ENCODE assay signal across 18 cellular contexts in the genomic region with DNA sequence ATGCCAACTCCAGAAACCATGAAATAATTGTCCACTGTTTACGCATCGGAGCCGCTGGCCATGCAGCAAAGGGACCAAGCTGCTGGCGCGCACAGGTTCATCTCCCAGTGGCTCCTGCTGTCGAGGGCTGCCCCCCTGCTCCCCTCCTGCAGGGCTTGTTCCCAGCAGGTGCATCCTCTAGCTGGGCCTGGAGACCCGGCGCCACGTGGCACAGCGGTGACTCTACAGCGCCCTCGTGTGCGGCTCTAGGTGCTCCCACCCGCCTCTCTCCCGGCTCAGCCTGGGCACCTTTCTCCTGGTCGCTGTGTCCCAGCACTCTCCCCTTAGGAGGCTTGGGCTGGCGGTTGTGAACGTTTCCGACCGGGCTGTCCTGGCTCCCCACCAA. TPM values are rescaled to one million over a fixed set of nuclear protein-coding genes. Genes with fewer than 3 reads are reported as not detected.
"Had no signal": no experiment of that assay in that cellular context is flagged by ENCODE, and none has a peak within 500 bp of the region (broad histone marks: within the 10 kb centered on the region; RNA-seq: fewer than 3 reads in every experiment).

No MANE protein-coding gene starts in this region.

- FAIRE-seq: small intestine, TTC549 had no signal

- H3K4me3 Mint-ChIP-seq: activated naive CD8-positive, alpha-beta T cell; activated T-cell treated with anti-CD3 and anti-CD28 coated beads, Interleukin-2, amount 50 U/mL, for 4 hours; mesothelial cell of epicardium; stimulated activated naive B cell treated with anti-CD40 and anti-IgM and Interleukin-4, amounts not matched to agents 10 μg/mL and 1 μg/mL and 100 μg/mL, for 72 hours had no signal

- H3K36me3 Mint-ChIP-seq: activated naive CD8-positive, alpha-beta T cell had no signal

- H3K27ac Mint-ChIP-seq: activated naive CD8-positive, alpha-beta T cell; mesothelial cell of epicardium; stimulated activated naive B cell treated with anti-CD40 and anti-IgM and Interleukin-4, amounts not matched to agents 10 μg/mL and 1 μg/mL and 100 μg/mL, for 72 hours had no signal

- H3K27ac ChIP-seq: esophagus squamous epithelium, lower lobe of right lung, neutrophil, right atrium auricular region, transverse colon had no signal

- H3K9me3 Mint-ChIP-seq: activated T-cell treated with anti-CD3 and anti-CD28 coated beads, Interleukin-2, amount 50 U/mL, for 4 hours had no signal

- DNase-seq: activated CD4-positive, alpha-beta T cell treated with anti-CD3 and anti-CD28 coated beads, Interleukin-2, amount 50 U/mL, for 4 hours; activated effector memory CD4-positive, alpha-beta T cell treated with anti-CD3 and anti-CD28 coated beads, Interleukin-2, amount 50 U/mL, for 16 hours; activated T-cell treated with anti-CD3 and anti-CD28 coated beads, Interleukin-2, amount 50 U/mL, for 4 hours; anterior cingulate cortex; esophagus squamous epithelium; foreskin fibroblast; glutamatergic neuron; lower lobe of right lung; small intestine; stimulated activated naive B cell treated with anti-CD40 and anti-IgM and Interleukin-4, amounts not matched to agents 10 μg/mL and 1 μg/mL and 100 μg/mL, for 72 hours; substantia nigra; transverse colon had no signal

- H3K9me3 ChIP-seq: esophagus squamous epithelium, lower lobe of right lung, neutrophil, right atrium auricular region, transverse colon had no signal

- H3K36me3 ChIP-seq: esophagus squamous epithelium, lower lobe of right lung, neutrophil, right atrium auricular region, transverse colon had no signal

- H3K27me3 ChIP-seq: right atrium auricular region, transverse colon had no signal

- H3K4me3 ChIP-seq: esophagus squamous epithelium, lower lobe of right lung, right atrium auricular region, transverse colon had no signal

- ATAC-seq: activated CD4-positive, CD25-positive, alpha-beta regulatory T cell treated with anti-CD3 and anti-CD28 coated beads, Interleukin-2, amount 50 U/mL, for 24 hours; activated T-cell treated with anti-CD3 and anti-CD28 coated beads, Interleukin-2, amount 50 U/mL, for 4 hours; stimulated activated naive B cell treated with anti-CD40 and anti-IgM and Interleukin-4, amounts not matched to agents 10 μg/mL and 1 μg/mL and 100 μg/mL, for 72 hours had no signal

- H3K27me3 Mint-ChIP-seq: stimulated activated naive B cell treated with anti-CD40 and anti-IgM and Interleukin-4, amounts not matched to agents 10 μg/mL and 1 μg/mL and 100 μg/mL, for 72 hours had no signal

RNA-seq across cellular contexts. Expression of a gene that starts 47.3 kb away (rescaled TPM):
- total RNA-seq: activated T-cell treated with anti-CD3 and anti-CD28 coated beads, Interleukin-2, amount 50 U/mL, for 4 hours; esophagus squamous epithelium; lower lobe of right lung had no signal
